In genomic region chr17:7242717-7243576, GRCh38 we compare ENCODE assay signal across 8 cellular contexts. TPM values are rescaled to one million over a fixed set of nuclear protein-coding genes. Genes with fewer than 3 reads are reported as not detected.
A peak's percentile ranks its signal among the peaks of the same experiment; 100 is the strongest.
DNase-seq lines count a peak whose midpoint lies in the region; ATAC-seq and TF ChIP-seq lines count a peak whose summit lies in the region.

No MANE protein-coding gene starts in this region.

- no peak for TF ChIP-seq CTCF in left ventricle myocardium inferior (IDR thresholded peaks at IDR 0.05; ENCODE audit: borderline replicate concordance)
- TF ChIP-seq CTCF in progenitor cell of endocrine pancreas (IDR thresholded peaks at IDR 0.05; ENCODE audit: unreplicated experiment): peak; percentile 29
- no peak for TF ChIP-seq CTCF in upper lobe of right lung (IDR thresholded peaks at IDR 0.05)

- H3K4me1 ChIP-seq in left ventricle myocardium inferior (peaks cover 45% of the 10 kb centered on the region), upper lobe of right lung (peaks cover 26% of the 10 kb centered on the region)

- H3K9me3 ChIP-seq in left ventricle myocardium inferior (replicated peaks): no peaks in the 10 kb centered on the region
- no peaks in the 10 kb centered on the region for H3K9me3 ChIP-seq in upper lobe of right lung

- peak overlapping the region; percentile 97 to 99 (median 98) for H3K4me3 Mint-ChIP-seq in T-cell
- H3K4me3 Mint-ChIP-seq in progenitor cell of endocrine pancreas (ENCODE audit: low read depth): peak overlapping the region; percentile 97

- H3K9me3 Mint-ChIP-seq in T-cell: no peaks in the 10 kb centered on the region
- no peaks in the 10 kb centered on the region for H3K9me3 Mint-ChIP-seq in progenitor cell of endocrine pancreas (ENCODE audit: low read depth)

- CTCF ChIA-PET in T-cell (lab: Charles Lee): interaction anchor here in 1 of 2 donors (0.6 to 2.3 kb wide), 14 partner anchors 8 to 956 kb away, joined by 3 to 12 read pairs (median 4); partner anchors contain the start of genes ACADVL, CTDNEP1, DLG4 and ELP5

- intact Hi-C loops in left ventricle myocardium inferior (cut with micrococcal nuclease) (no loop called here), upper lobe of right lung (cut with DNase I) (no loop called here)

- POLR2A ChIA-PET in T-cell (lab: Charles Lee): interaction anchor here (0.6 to 0.9 kb wide), 3 partner anchors 8 to 27 kb away, joined by 3 to 4 read pairs (median 3); partner anchors contain the start of gene DVL2 (in 1 of the 2)

- peak overlapping the region; percentile 99 to 100 for H3K27ac Mint-ChIP-seq in T-cell
- peak overlapping the region; percentile 100 for H3K27ac Mint-ChIP-seq in progenitor cell of endocrine pancreas

- H3K4me3 ChIP-seq in left ventricle myocardium inferior (peak overlapping the region; percentile 97), upper lobe of right lung (peak overlapping the region; percentile 99)

- H3K36me3 ChIP-seq in left ventricle myocardium inferior (peaks cover 48% of the 10 kb centered on the region), upper lobe of right lung (peaks cover 54% of the 10 kb centered on the region)

- peaks cover 41 to 46% (median 42%) of the 10 kb centered on the region in 3 donors for H3K4me1 Mint-ChIP-seq in T-cell
- peaks cover 23% of the 10 kb centered on the region for H3K4me1 Mint-ChIP-seq in progenitor cell of endocrine pancreas (ENCODE audit: low read depth)

- peak; percentile 37 for ATAC-seq in HG02588 (IDR thresholded peaks at IDR 0.05; ENCODE audit: unreplicated experiment)
- peak; percentile 45 to 51 (median 49) for ATAC-seq in T-cell (replicated peaks in 1 of 4)
- peak; percentile 62 for ATAC-seq in upper lobe of right lung

- H3K36me3 Mint-ChIP-seq in T-cell (peaks cover 29% of the 10 kb centered on the region), progenitor cell of endocrine pancreas (ENCODE audit: insufficient read depth) (peaks cover 20% of the 10 kb centered on the region)

- peak; percentile 90 for DNase-seq in GM04504 (ENCODE audit: low read depth)
- DNase-seq in NCI-H1417 treated with DMSO at 0.1 percent for 48 hours (lab: John Stamatoyannopoulos, UW): peak; percentile 81
- peak; percentile 83 to 96 (median 91) for DNase-seq in T-cell
- DNase-seq in amniotic epithelial cell (ENCODE audit: low read depth): peak; percentile 95
- DNase-seq in left ventricle myocardium inferior: peak; percentile 97
- DNase-seq in progenitor cell of endocrine pancreas (ENCODE audit: low spot score, unreplicated experiment): peak; percentile 91
- peak; percentile 97 for DNase-seq in upper lobe of right lung

- H3K27me3 ChIP-seq in left ventricle myocardium inferior (ENCODE audit: low read depth): no peaks in the 10 kb centered on the region
- no peaks in the 10 kb centered on the region for H3K27me3 ChIP-seq in upper lobe of right lung

- H3K27me3 Mint-ChIP-seq in T-cell: peaks cover 0 to 2% of the 10 kb centered on the region in 2 donors
- no peaks in the 10 kb centered on the region for H3K27me3 Mint-ChIP-seq in progenitor cell of endocrine pancreas

- H3K27ac ChIP-seq in left ventricle myocardium inferior (replicated peaks) (peak overlapping the region; percentile 99), upper lobe of right lung (peak overlapping the region; percentile 97)

RNA-seq across cellular contexts. Expression of gene GABARAP, which starts 0.7 kb away (rescaled TPM):
- total RNA-seq in T-cell (100 to 1,000 TPM; 197 to 278 (median 276) TPM), left ventricle myocardium inferior (394 TPM), progenitor cell of endocrine pancreas (447 and 466 TPM in 2 replicates), upper lobe of right lung (547 TPM)

RNA-seq across cellular contexts. Expression of gene PHF23, which starts 3.7 kb away (rescaled TPM):
- 10 to 100 TPM; 13.3 to 51.6 (median 43.5) TPM for total RNA-seq in T-cell
- 22.0 TPM for total RNA-seq in left ventricle myocardium inferior
- total RNA-seq in progenitor cell of endocrine pancreas: 66.9 and 73.7 TPM in 2 replicates
- total RNA-seq in upper lobe of right lung: 36.9 TPM

RNA-seq across cellular contexts. Expression of gene CTDNEP1, which starts 8.6 kb away (rescaled TPM):
- total RNA-seq in T-cell (100 to 1,000 TPM; 109 to 131 (median 125) TPM), left ventricle myocardium inferior (105 TPM), progenitor cell of endocrine pancreas (134 and 137 TPM in 2 replicates), upper lobe of right lung (141 TPM)

RNA-seq across cellular contexts. Expression of gene DVL2, which starts 8.6 kb away (rescaled TPM):
- total RNA-seq in T-cell (10 to 100 TPM; 48.2 to 76.3 (median 70.4) TPM), left ventricle myocardium inferior (19.8 TPM), progenitor cell of endocrine pancreas (104 TPM in 2 replicates), upper lobe of right lung (41.0 TPM)

RNA-seq across cellular contexts. Expression of gene ELP5, which starts 9.1 kb away (rescaled TPM):
- 10 to 100 TPM; 29.8 to 35.9 (median 33.3) TPM for total RNA-seq in T-cell
- total RNA-seq in left ventricle myocardium inferior: 62.5 TPM
- total RNA-seq in progenitor cell of endocrine pancreas: 42.3 and 45.0 TPM in 2 replicates
- total RNA-seq in upper lobe of right lung: 35.0 TPM

Comparison
In these comparisons a context has a peak if more than half of its experiments do, and no peak if none do; other contexts are left out.
1. Peak in every context shown above with its lines: DNase-seq, ATAC-seq, H3K4me3 ChIP-seq and H3K27ac ChIP-seq.